ENCODE assay signal across 9 cellular contexts in genomic region chr1:16387201-16388185, GRCh38. TPM values are rescaled to one million over a fixed set of nuclear protein-coding genes. Genes with fewer than 3 reads are reported as not detected.
DNase-seq lines count a peak whose midpoint lies in the region; ATAC-seq and TF ChIP-seq lines count a peak whose summit lies in the region.
"Had no signal": no experiment of that assay in that cellular context is flagged by ENCODE, and none has a peak within 500 bp of the region (broad histone marks: within the 10 kb centered on the region; RNA-seq: fewer than 3 reads in every experiment).

No MANE protein-coding gene starts in this region.

- H3K4me2 ChIP-seq in DOHH2 (ENCODE audit: low read length) (peak overlapping the region; percentile 52), PC-3 (ENCODE audit: low read length) (no peak overlapping the region)

- intact Hi-C loops in ovary (cut with DNase I): no loop called here
- intact Hi-C loops in PC-3 (cut with micrococcal nuclease): no loop called here

- H3K36me3 ChIP-seq in DOHH2 (ENCODE audit: control insufficient read depth, low read length) (peaks cover 41% of the 10 kb centered on the region), duodenal mucosa (ENCODE audit: control insufficient read depth in 1 of 2, insufficient read depth in 2 of 2, low read length in 2 of 2) (no peaks in the 10 kb centered on the region), ovary (no peaks in the 10 kb centered on the region), PC-3 (ENCODE audit: low read depth, low read length) (peaks cover 7% of the 10 kb centered on the region)

- no TSS peak for BruUV-seq in PC-3 (replicated peaks; lab: Mats Ljungman, UMichigan)

- CTCF ChIA-PET in PC-3 (lab: Charles Lee): no interaction called here
- CTCF ChIA-PET in WTC11 (lab: Charles Lee): interaction anchor here (1.7 kb wide), 1 partner anchor 24 kb away, joined by 5 read pairs; no protein-coding TSS in a partner anchor

- H3K9ac ChIP-seq in duodenal mucosa (ENCODE audit: low read depth in 1 of 2, low read length in 2 of 2) (peak overlapping the region in 1 of 2 donors; percentile 20), PC-3 (ENCODE audit: low read length) (no peak overlapping the region)

- H3F3A ChIP-seq in DOHH2 (ENCODE audit: control insufficient read depth, insufficient read depth): peaks cover 7% of the 10 kb centered on the region; the same call in 1 of the 2 replicates
- H3F3A ChIP-seq in PC-3 (ENCODE audit: low read length, unreplicated experiment): no peaks in the 10 kb centered on the region

- H4K20me1 ChIP-seq in DOHH2 (ENCODE audit: control insufficient read depth, insufficient read depth, low read depth, low read length) (peaks cover 52% of the 10 kb centered on the region), PC-3 (ENCODE audit: low read length) (peaks cover 74% of the 10 kb centered on the region)

- no peak overlapping the region for H3K27ac Mint-ChIP-seq in WTC11

- H3K79me2 ChIP-seq in DOHH2 (ENCODE audit: control insufficient read depth, low read length): peaks cover 96% of the 10 kb centered on the region
- H3K79me2 ChIP-seq in PC-3 (ENCODE audit: low read length): peaks cover 96% of the 10 kb centered on the region

- H3K36me3 Mint-ChIP-seq in WTC11: no peaks in the 10 kb centered on the region

- H3K9me3 ChIP-seq in DOHH2 (ENCODE audit: control insufficient read depth, insufficient read depth, low read length): no peaks in the 10 kb centered on the region
- H3K9me3 ChIP-seq in duodenal mucosa (ENCODE audit: control insufficient read depth in 1 of 2, low read length in 2 of 2): no peaks in the 10 kb centered on the region
- no peaks in the 10 kb centered on the region for H3K9me3 ChIP-seq in ovary
- no peaks in the 10 kb centered on the region for H3K9me3 ChIP-seq in PC-3 (ENCODE audit: low read length)

- no peaks in the 10 kb centered on the region for H3K9me3 Mint-ChIP-seq in WTC11

- H3K4me1 Mint-ChIP-seq in WTC11: peaks cover 61% of the 10 kb centered on the region

- no peaks in the 10 kb centered on the region; the same call in 1 of the 2 replicates for H3K27me3 Mint-ChIP-seq in WTC11 (ENCODE audit: low read depth)

- TF ChIP-seq EP300 in ovary (IDR thresholded peaks at IDR 0.05): no peak

- H3K9me2 ChIP-seq in DOHH2 (replicated peaks; ENCODE audit: control insufficient read depth, low read length) (no peaks in the 10 kb centered on the region), PC-3 (replicated peaks; ENCODE audit: low read length) (no peaks in the 10 kb centered on the region)

- no peak overlapping the region for H2AFZ ChIP-seq in PC-3 (ENCODE audit: low read length)

- H3K27ac ChIP-seq in DOHH2 (ENCODE audit: low read depth, low read length) (peak overlapping the region; percentile 17; the same call in 1 of the 2 replicates), duodenal mucosa (ENCODE audit: low read depth, low read length) (no peak overlapping the region), ovary (peak overlapping the region; percentile 3 to 34), PC-3 (ENCODE audit: low read length) (no peak overlapping the region)

- H3K4me3 ChIP-seq in DOHH2 (ENCODE audit: low read length) (peak overlapping the region; percentile 39), duodenal mucosa (ENCODE audit: low read depth in 1 of 2, low read length in 2 of 2) (peak overlapping the region; percentile 61 to 65), ovary (peak overlapping the region; percentile 4), PC-3 (ENCODE audit: low read length) (no peak overlapping the region)

- TF ChIP-seq POLR2A in ovary (IDR thresholded peaks at IDR 0.05): no peak

- WGBS in ovary, 3 donors: 45 to 47% (median 47%) methylated on average over 14 of the region's 14 CpGs

- H3K4me1 ChIP-seq in DOHH2 (ENCODE audit: control insufficient read depth, low read length): peaks cover 53% of the 10 kb centered on the region
- peaks cover 34 to 36% of the 10 kb centered on the region in 2 donors for H3K4me1 ChIP-seq in duodenal mucosa (ENCODE audit: control insufficient read depth in 1 of 2, insufficient read depth in 2 of 2, low read length in 2 of 2)
- peaks cover 27% of the 10 kb centered on the region for H3K4me1 ChIP-seq in ovary (ENCODE audit: insufficient read depth)
- peaks cover 12% of the 10 kb centered on the region for H3K4me1 ChIP-seq in PC-3 (ENCODE audit: insufficient read depth, low read length)

- ATAC-seq in GM19023 (IDR thresholded peaks at IDR 0.05; ENCODE audit: unreplicated experiment) (no peak), PC-3 (no peak), WTC11 (no peak)

- H3K4me3 Mint-ChIP-seq in WTC11: no peak overlapping the region

- TF ChIP-seq CTCF in DOHH2 (IDR thresholded peaks at IDR 0.05; ENCODE audit: low read depth, low read length, poor library complexity, severe bottlenecking) (no peak), ovary (IDR thresholded peaks at IDR 0.05) (no peak), PC-3 (conservative IDR thresholded peaks at IDR 0.05; ENCODE audit: low read depth, low read length) (no peak), WTC11 (IDR thresholded peaks at IDR 0.05) (no peak)

- POLR2A ChIA-PET in PC-3 (lab: Charles Lee; ENCODE audit: unreplicated experiment) (no interaction called here), WTC11 (lab: Charles Lee) (no interaction called here)

- peak; percentile 49 for DNase-seq in NAMALWA (ENCODE audit: low spot score)
- DNase-seq in ovary: no peak
- no peak for DNase-seq in PC-3
- DNase-seq in WTC11 (ENCODE audit: low spot score): no peak
- no peak for DNase-seq in stimulated activated CD4-positive, alpha-beta T cell treated with anti-CD3 and anti-CD28 coated beads, Interleukin-15, amount 100 ng/mL, for 24 hours
- DNase-seq: NCI-H345 had no signal

- no peaks in the 10 kb centered on the region for H3K27me3 ChIP-seq in DOHH2 (ENCODE audit: control insufficient read depth, low read length)
- no peaks in the 10 kb centered on the region for H3K27me3 ChIP-seq in duodenal mucosa (ENCODE audit: control insufficient read depth in 1 of 2, insufficient read depth in 2 of 2, low read length in 2 of 2)
- H3K27me3 ChIP-seq in ovary: no peaks in the 10 kb centered on the region
- H3K27me3 ChIP-seq in PC-3 (ENCODE audit: low read length): no peaks in the 10 kb centered on the region

TF ChIP-seq in WTC11, 78 proteins besides CTCF, POLR2A, EP300 and RAD21 (continues in another document):
- TF ChIP-seq MYBL2 (CRISPR knock-in tag; IDR thresholded peaks at IDR 0.05): no peak
- no peak for TF ChIP-seq ZBTB21 (CRISPR knock-in tag; IDR thresholded peaks at IDR 0.05; ENCODE audit: borderline replicate concordance)
- no peak for TF ChIP-seq ZNF423 (CRISPR knock-in tag; IDR thresholded peaks at IDR 0.05)
- TF ChIP-seq AR (CRISPR knock-in tag; IDR thresholded peaks at IDR 0.05): no peak
- no peak for TF ChIP-seq ATF2 (CRISPR knock-in tag; IDR thresholded peaks at IDR 0.05; ENCODE audit: borderline replicate concordance, low read depth)
- TF ChIP-seq NR2C2 (CRISPR knock-in tag; IDR thresholded peaks at IDR 0.05): no peak

RNA-seq across cellular contexts. Expression of gene SZRD1, which starts 20.5 kb away (rescaled TPM):
- 100 to 1,000 TPM in 5 of 7 donors, 10 to 100 TPM in 2; 45.3 to 152 (median 131) TPM for total RNA-seq in ovary
- 10 to 100 TPM; 71.2 to 74.3 TPM for polyA plus RNA-seq in ovary
- total RNA-seq in PC-3 (2014; rRNA removed): 119 and 136 TPM in 2 replicates
- total RNA-seq in WTC11 (2021): 94.9 to 113 TPM (median 104 TPM) in 3 replicates

RNA-seq across cellular contexts. Expression of gene FBXO42, which starts 35.2 kb away (rescaled TPM):
- 10 to 100 TPM; 17.7 to 35.3 (median 23.6) TPM for total RNA-seq in ovary
- 10 to 100 TPM; 16.0 to 16.1 TPM for polyA plus RNA-seq in ovary
- 13.1 and 16.0 TPM in 2 replicates for total RNA-seq in PC-3 (2014; rRNA removed)
- total RNA-seq in WTC11 (2021): 16.6 to 18.0 TPM (median 17.5 TPM) in 3 replicates

RNA-seq across cellular contexts. Expression of gene SPATA21, which starts 49.7 kb away (rescaled TPM):
- total RNA-seq in ovary (not detected), PC-3 (2014; rRNA removed) (not detected in 2 replicates), WTC11 (2021) (0.07 to 0.41 TPM in 2 of 3 replicates, not detected in the other)
- under 1 TPM in 1 of 2 donors, not detected in 1; 0.17 TPM for polyA plus RNA-seq in ovary

RNA-seq across cellular contexts. Expression of gene NECAP2, which starts 53.0 kb away (rescaled TPM):
- 10 to 100 TPM; 36.2 to 60.4 (median 51.9) TPM for total RNA-seq in ovary
- 10 to 100 TPM; 41.0 to 59.1 TPM for polyA plus RNA-seq in ovary
- total RNA-seq in PC-3 (2014; rRNA removed): 65.0 and 70.0 TPM in 2 replicates
- 29.8 to 33.9 TPM (median 30.4 TPM) in 3 replicates for total RNA-seq in WTC11 (2021)

Comparison
In these comparisons a context has a peak if more than half of its experiments do, and no peak if none do; other contexts are left out.
1. H3K27ac ChIP-seq: peak in DOHH2 (single experiment) and ovary (2 of 2); none in duodenal mucosa (single experiment) and PC-3 (single experiment).